ENCODE assay signal across 11 cellular contexts in the genomic region with DNA sequence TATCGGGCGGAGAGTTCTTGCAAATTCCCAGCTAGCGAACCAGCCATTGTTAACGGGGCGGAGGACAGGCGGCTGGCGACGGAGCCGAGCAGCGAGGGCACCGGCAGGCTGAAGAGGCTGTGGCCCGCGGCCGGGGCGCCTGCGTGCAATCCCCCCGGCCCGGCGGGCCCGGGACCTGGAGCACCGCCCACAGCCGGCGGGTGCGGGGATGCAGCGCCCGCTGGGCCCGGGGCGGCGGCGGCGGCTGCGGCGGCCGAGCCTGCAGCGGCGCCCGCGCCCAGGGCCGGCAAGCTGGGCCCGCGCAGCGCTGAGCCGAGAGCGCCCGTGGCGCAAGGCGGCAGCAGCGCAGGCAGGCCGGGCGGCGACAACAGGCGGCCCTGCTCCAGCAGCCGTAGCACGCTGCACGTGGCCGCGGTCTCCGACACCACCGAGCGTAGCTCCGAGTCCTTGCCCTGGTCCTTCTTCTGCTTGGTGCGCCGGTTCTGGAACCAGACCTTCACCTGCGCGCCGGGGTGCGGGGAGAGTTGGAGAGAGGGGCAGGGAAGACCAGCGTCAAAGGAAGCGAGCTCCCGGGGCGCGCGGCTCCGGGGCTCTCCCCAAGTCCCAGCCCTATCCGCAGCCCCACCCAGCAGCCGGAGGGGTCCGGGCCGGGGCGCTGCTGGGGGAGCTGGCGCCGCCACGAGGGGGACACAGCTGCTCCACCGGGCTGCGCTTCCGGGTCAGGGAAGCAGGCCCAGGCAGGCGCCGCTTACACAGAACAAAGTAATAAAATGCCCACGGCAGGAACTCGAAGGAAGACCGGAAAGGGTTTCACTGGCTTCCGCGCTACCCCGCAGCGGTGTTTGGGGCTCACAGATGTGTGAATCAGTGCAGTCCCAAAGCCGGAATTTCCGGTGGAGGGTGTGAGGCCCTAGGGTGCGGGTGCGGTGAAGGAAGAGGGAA. TPM values are rescaled to one million over a fixed set of nuclear protein-coding genes. Genes with fewer than 3 reads are reported as not detected.
DNase-seq lines count a peak whose midpoint lies in the region; ATAC-seq and TF ChIP-seq lines count a peak whose summit lies in the region.
"Had no signal": no experiment of that assay in that cellular context is flagged by ENCODE, and none has a peak within 500 bp of the region (broad histone marks: within the 10 kb centered on the region; RNA-seq: fewer than 3 reads in every experiment).

No MANE protein-coding gene starts in this region.

- peaks cover 20% of the 10 kb centered on the region for H3K4me1 ChIP-seq in cardiac muscle cell (ENCODE audit: low read depth)
- H3K4me1 ChIP-seq in body of pancreas: peaks cover 56% of the 10 kb centered on the region
- H3K4me1 ChIP-seq in suprapubic skin: peaks cover 63% of the 10 kb centered on the region
- H3K4me1 ChIP-seq in ovary (ENCODE audit: insufficient read depth): peaks cover 4% of the 10 kb centered on the region

- H3K27ac ChIP-seq in cardiac muscle cell: no peak overlapping the region
- no peak overlapping the region for H3K27ac ChIP-seq in body of pancreas
- no peak overlapping the region for H3K27ac ChIP-seq in suprapubic skin
- H3K27ac ChIP-seq in ovary: no peak overlapping the region
- H3K27ac ChIP-seq: skin epidermis had no signal

- intact Hi-C loops in cardiac septum (cut with DNase I) (no loop called here), body of pancreas (cut with DNase I) (no loop called here), ovary (cut with DNase I) (no loop called here)

- TF ChIP-seq CTCF in cardiac muscle cell (IDR thresholded peaks at IDR 0.05; ENCODE audit: low read depth, low read length) (no peak), body of pancreas (IDR thresholded peaks at IDR 0.05) (no peak), suprapubic skin (IDR thresholded peaks at IDR 0.05) (no peak), ovary (IDR thresholded peaks at IDR 0.05) (no peak)

- peak; percentile 25 for ATAC-seq in body of pancreas
- no peak for ATAC-seq in HG03108 (IDR thresholded peaks at IDR 0.05; ENCODE audit: unreplicated experiment)
- no peak for ATAC-seq in HG03442 (IDR thresholded peaks at IDR 0.05; ENCODE audit: unreplicated experiment)

- H3K36me3 ChIP-seq in cardiac muscle cell: no peaks in the 10 kb centered on the region
- no peaks in the 10 kb centered on the region for H3K36me3 ChIP-seq in body of pancreas (replicated peaks in 1 of 2; ENCODE audit: insufficient read depth in 1 of 2, low read depth in 2 of 2)
- H3K36me3 ChIP-seq in suprapubic skin: no peaks in the 10 kb centered on the region
- H3K36me3 ChIP-seq in ovary: no peaks in the 10 kb centered on the region

- peak in 1 of 2 donors; percentile 69 for DNase-seq in cardiac muscle cell (ENCODE audit: low read depth in 1 of 2, low spot score in 1 of 2)
- no peak for DNase-seq in cardiac septum (ENCODE audit: low spot score)
- no peak for DNase-seq in body of pancreas
- peak; percentile 77 for DNase-seq in left kidney (ENCODE audit: low read depth, low spot score)
- no peak for DNase-seq in suprapubic skin (ENCODE audit: low spot score in 2 of 2)
- DNase-seq in ovary: no peak
- DNase-seq: activated CD4-positive, alpha-beta T cell treated with anti-CD3 and anti-CD28 coated beads, Interleukin-2, amount 10 ng/mL, durations not matched to agents 24 days and 14 days; CD4-positive, alpha-beta memory T cell had no signal

- H3K4me3 ChIP-seq in cardiac muscle cell: peak overlapping the region; percentile 27
- peak overlapping the region in 1 of 2 donors; percentile 10 for H3K4me3 ChIP-seq in body of pancreas
- peak overlapping the region; percentile 39 for H3K4me3 ChIP-seq in suprapubic skin
- no peak overlapping the region for H3K4me3 ChIP-seq in ovary

- H3K27me3 ChIP-seq in cardiac muscle cell (peaks cover 100% of the 10 kb centered on the region), body of pancreas (peaks cover 0 to 74% of the 10 kb centered on the region in 2 donors), suprapubic skin (peaks cover 100% of the 10 kb centered on the region), ovary (no peaks in the 10 kb centered on the region)

- no peak for TF ChIP-seq POLR2A in body of pancreas (IDR thresholded peaks at IDR 0.05)
- no peak for TF ChIP-seq POLR2A in suprapubic skin (IDR thresholded peaks at IDR 0.05)
- no peak for TF ChIP-seq POLR2A in ovary (IDR thresholded peaks at IDR 0.05)

- 11 to 47% methylated on average over 18 to 68 of the region's 98 CpGs for WGBS in body of pancreas, 2 donors
- WGBS in suprapubic skin: 38% methylated on average over 14 of the region's 98 CpGs
- 7 to 12% (median 11%) methylated on average over 48 to 97 of the region's 98 CpGs for WGBS in ovary, 3 donors

- TF ChIP-seq EP300 in suprapubic skin (IDR thresholded peaks at IDR 0.05) (no peak), ovary (IDR thresholded peaks at IDR 0.05) (no peak)

- no peaks in the 10 kb centered on the region for H3K9me3 ChIP-seq in cardiac muscle cell (ENCODE audit: low read depth)
- H3K9me3 ChIP-seq in body of pancreas: no peaks in the 10 kb centered on the region
- no peaks in the 10 kb centered on the region for H3K9me3 ChIP-seq in suprapubic skin
- no peaks in the 10 kb centered on the region for H3K9me3 ChIP-seq in ovary

RNA-seq across cellular contexts. Expression of a gene that starts 3.7 kb away (rescaled TPM):
- total RNA-seq in cardiac muscle cell: not detected in 2 replicates
- not detected in 2 replicates for polyA plus RNA-seq in cardiac muscle cell
- total RNA-seq in cardiac septum: not detected
- total RNA-seq in body of pancreas: not detected
- not detected for total RNA-seq in suprapubic skin
- not detected for total RNA-seq in ovary
- not detected for polyA plus RNA-seq in ovary
- total RNA-seq: activated CD4-positive, alpha-beta T cell treated with anti-CD3 and anti-CD28 coated beads, Interleukin-2, amount 10 ng/mL, durations not matched to agents 24 days and 14 days; CD4-positive, alpha-beta memory T cell had no signal
- polyA plus RNA-seq: CD4-positive, alpha-beta memory T cell had no signal
